21 cellular contexts compared by ENCODE assay signal in genomic region chr1:195745170-195746009, GRCh38.
DNase-seq lines count a peak whose midpoint lies in the region; ATAC-seq and TF ChIP-seq lines count a peak whose summit lies in the region.
"Had no signal": no experiment of that assay in that cellular context is flagged by ENCODE, and none has a peak within 500 bp of the region (broad histone marks: within the 10 kb centered on the region; RNA-seq: fewer than 3 reads in every experiment).

No MANE protein-coding gene starts in this region.

- TF ChIP-seq RAD21 in HCT116 (IDR thresholded peaks at IDR 0.05; ENCODE audit: low read depth) = no peak

- BruUV-seq in HCT116 (replicated peaks; lab: Mats Ljungman, UMichigan) (no TSS peak), PC-3 (replicated peaks; lab: Mats Ljungman, UMichigan) (no TSS peak)

- no peaks in the 10 kb centered on the region for H3K36me3 ChIP-seq in HCT116 (ENCODE audit: control insufficient read depth in 1 of 2, insufficient read depth in 2 of 2, low read length in 2 of 2)
- H3K36me3 ChIP-seq in PC-3 (ENCODE audit: low read depth, low read length) = no peaks in the 10 kb centered on the region
- H3K36me3 ChIP-seq: thyroid gland had no signal

- H3K4me2 ChIP-seq in HCT116 (ENCODE audit: low read length) (no peak overlapping the region), PC-3 (ENCODE audit: low read length) (no peak overlapping the region)

- H3K79me2 ChIP-seq in HCT116 (ENCODE audit: insufficient read depth, low read length) (no peaks in the 10 kb centered on the region), PC-3 (ENCODE audit: low read length) (no peaks in the 10 kb centered on the region)
- H3K79me2 ChIP-seq: parathyroid adenoma had no signal

- POLR2A ChIA-PET in HCT116 (lab: Charles Lee) (no interaction called here), PC-3 (lab: Charles Lee; ENCODE audit: unreplicated experiment) (no interaction called here)

- no peaks in the 10 kb centered on the region for H3K9me3 ChIP-seq in HCT116 (ENCODE audit: control insufficient read depth in 1 of 2, insufficient read depth in 1 of 2, low read depth in 1 of 2, low read length in 2 of 2)
- no peaks in the 10 kb centered on the region for H3K9me3 ChIP-seq in PC-3 (ENCODE audit: low read length)
- H3K9me3 ChIP-seq: Caco-2, thyroid gland had no signal

- H3K4me3 ChIP-seq in HCT116 (replicated peaks in 1 of 2; ENCODE audit: low read depth in 1 of 2, low read length in 2 of 2) = no peak overlapping the region
- no peak overlapping the region for H3K4me3 ChIP-seq in PC-3 (ENCODE audit: low read length)
- H3K4me3 ChIP-seq: thyroid gland had no signal

- H3K27me3 ChIP-seq in HCT116 (ENCODE audit: insufficient read depth, low read length) (no peaks in the 10 kb centered on the region), PC-3 (ENCODE audit: low read length) (no peaks in the 10 kb centered on the region)
- H3K27me3 ChIP-seq: thyroid gland had no signal

- H3K9me2 ChIP-seq in HCT116 (ENCODE audit: insufficient read depth) (no peaks in the 10 kb centered on the region; the same call in 1 of the 2 replicates), PC-3 (replicated peaks; ENCODE audit: low read length) (no peaks in the 10 kb centered on the region)

- DNase-seq in HCT116 (ENCODE audit: low read depth, low spot score) (no peak), NCI-H2081 treated with DMSO at 0.1 percent for 48 hours (lab: John Stamatoyannopoulos, UW) (peak; percentile 73), PC-3 (peak; percentile 33), left colon (no peak), cerebellar nuclear complex (lab: John Stamatoyannopoulos, UW) (no peak)
- DNase-seq: activated CD4-positive, alpha-beta memory T cell treated with anti-CD3 and anti-CD28 coated beads for 36 hours; activated naive CD4-positive, alpha-beta T cell treated with Interleukin-2 at 50 U/mL for 16 hours; amygdala; Caco-2; GDM1; H9; NCI-H2029 treated with DMSO at 0.1 percent for 48 hours; stimulated activated naive CD4-positive, alpha-beta T cell; T-helper 17 cell; thyroid gland had no signal

- RAD21 ChIA-PET in HCT116 (lab: Charles Lee; ENCODE audit: low non-redundant PET in 1 of 2, low total read pairs in 2 of 2, uncharacterized antibody in 2 of 2, unreplicated experiment in 2 of 2) = no interaction called here

- no peaks in the 10 kb centered on the region for H3F3A ChIP-seq in PC-3 (ENCODE audit: low read length, unreplicated experiment)

- H3K27ac ChIP-seq in HCT116 (ENCODE audit: low read depth, low read length) (no peak overlapping the region), PC-3 (ENCODE audit: low read length) (no peak overlapping the region)
- H3K27ac ChIP-seq: parathyroid adenoma, thyroid gland had no signal

- peak overlapping the region; percentile 60 for H2AFZ ChIP-seq in HCT116 (ENCODE audit: low read depth, low read length, poor library complexity, severe bottlenecking)
- H2AFZ ChIP-seq in PC-3 (ENCODE audit: low read length) = no peak overlapping the region
- H2AFZ ChIP-seq: parathyroid adenoma had no signal

- no peaks in the 10 kb centered on the region for H4K20me1 ChIP-seq in HCT116 (ENCODE audit: insufficient read depth)
- H4K20me1 ChIP-seq in PC-3 (ENCODE audit: low read length) = no peaks in the 10 kb centered on the region

- no peak for TF ChIP-seq POLR2A in HCT116 (IDR thresholded peaks at IDR 0.05; ENCODE audit: borderline replicate concordance, extremely low read depth, insufficient read depth, insufficient read length)

- H3K4me1 ChIP-seq in HCT116 (ENCODE audit: control insufficient read depth in 1 of 2, insufficient read depth in 2 of 2, low read length in 2 of 2) = no peaks in the 10 kb centered on the region
- peaks cover 12% of the 10 kb centered on the region; the same call in 1 of the 2 replicates for H3K4me1 ChIP-seq in PC-3 (ENCODE audit: insufficient read depth, low read length)
- H3K4me1 ChIP-seq: Caco-2, parathyroid adenoma, thyroid gland had no signal

- CTCF ChIA-PET in HCT116 (lab: Charles Lee) (no interaction called here), PC-3 (lab: Charles Lee) (interaction anchor here (0.6 kb wide), 1 partner anchor 8 kb away, joined by 3 read pairs; no protein-coding TSS in a partner anchor)

- ATAC-seq in HCT116 = no peak
- ATAC-seq in PC-3 = peak; percentile 78
- peak; percentile 50 for ATAC-seq in left colon
- no peak for ATAC-seq in GM19035 (IDR thresholded peaks at IDR 0.05; ENCODE audit: unreplicated experiment)
- ATAC-seq in HG02852 (IDR thresholded peaks at IDR 0.05; ENCODE audit: unreplicated experiment) = no peak
- ATAC-seq: natural killer cell treated with Interleukin-12 subunit alpha and Interleukin-12 subunit beta and Interleukin-15 and Interleukin-18, amount 100 ng/mL, for 72 hours; Right ventricle myocardium inferior; sciatic nerve; T-helper 17 cell had no signal

- TF ChIP-seq CTCF in HCT116 (IDR thresholded peaks at IDR 0.05 in 2 of 3, conservative IDR thresholded peaks at IDR 0.05 in 1 of 3; ENCODE audit: borderline replicate concordance in 1 of 3, insufficient read depth in 1 of 3, low read depth in 2 of 3, low read length in 2 of 3) = no peak
- TF ChIP-seq CTCF in PC-3 (conservative IDR thresholded peaks at IDR 0.05; ENCODE audit: low read depth, low read length) = no peak

- intact Hi-C loops in HCT116 (cut with micrococcal nuclease) (no loop called here), PC-3 (cut with micrococcal nuclease) (no loop called here), left colon (cut with DNase I, micrococcal nuclease) (no loop called here)

- no peak overlapping the region for H3K9ac ChIP-seq in HCT116 (ENCODE audit: low read length)
- no peak overlapping the region for H3K9ac ChIP-seq in PC-3 (ENCODE audit: low read length)
- H3K9ac ChIP-seq: parathyroid adenoma had no signal

TF ChIP-seq in HCT116, 20 proteins besides CTCF, POLR2A, EP300 and RAD21:
- no peak for TF ChIP-seq CEBPB (IDR thresholded peaks at IDR 0.05; ENCODE audit: low read depth)
- no peak for TF ChIP-seq CBX3 (IDR thresholded peaks at IDR 0.05; ENCODE audit: low read depth)
- TF ChIP-seq ZFX (IDR thresholded peaks at IDR 0.05) = no peak
- TF ChIP-seq ZBTB33 (IDR thresholded peaks at IDR 0.05; ENCODE audit: extremely low read depth, insufficient replicate concordance, low read length) = no peak

Comparison
In these comparisons a context has a peak if more than half of its experiments do, and no peak if none do; other contexts are left out.
1. ATAC-seq: peak in PC-3 (single experiment) and left colon (single experiment); none in HCT116 (single experiment), GM19035 (single experiment) and HG02852 (single experiment).
2. DNase-seq: peak in NCI-H2081 treated with DMSO at 0.1 percent for 48 hours (single experiment) and PC-3 (single experiment); none in HCT116 (single experiment), left colon (0 of 2) and cerebellar nuclear complex (0 of 2).